In the genomic region with DNA sequence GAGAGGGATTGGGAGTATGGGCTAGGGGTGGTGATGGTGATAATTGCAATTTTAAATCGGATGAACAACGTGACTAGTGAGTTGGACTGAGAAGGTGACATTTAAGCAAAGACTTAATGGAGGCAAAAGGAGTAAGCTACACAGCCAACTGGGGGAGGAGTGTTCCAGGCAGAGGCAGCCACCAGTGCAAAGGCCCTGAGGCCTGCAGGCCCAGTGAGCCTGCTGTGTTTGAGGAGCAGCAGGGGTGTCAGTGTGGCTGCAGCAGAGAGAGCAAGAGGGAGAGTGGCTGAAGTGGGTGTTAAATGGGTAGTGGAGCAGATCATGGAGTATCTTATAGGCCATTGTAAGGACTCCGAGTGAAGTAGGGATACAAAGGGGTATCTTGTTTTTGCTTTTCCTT, we compare ENCODE assay signal across 15 cellular contexts. TPM values are rescaled to one million over a fixed set of nuclear protein-coding genes. Genes with fewer than 3 reads are reported as not detected.
DNase-seq lines count a peak whose midpoint lies in the region; ATAC-seq and TF ChIP-seq lines count a peak whose summit lies in the region.
"Had no signal": no experiment of that assay in that cellular context is flagged by ENCODE, and none has a peak within 500 bp of the region (broad histone marks: within the 10 kb centered on the region; RNA-seq: fewer than 3 reads in every experiment).

No MANE protein-coding gene starts in this region.

- peaks cover 9% of the 10 kb centered on the region for H3K36me3 Mint-ChIP-seq in endothelial cell (ENCODE audit: low read depth, unreplicated experiment)
- H3K36me3 Mint-ChIP-seq: IgD-negative memory B cell had no signal

- H3K4me3 ChIP-seq in HEK293 (ENCODE audit: low read depth, low read length) (no peak overlapping the region), psoas muscle (no peak overlapping the region)

- H3K9me3 Mint-ChIP-seq in endothelial cell (ENCODE audit: unreplicated experiment), result no peaks in the 10 kb centered on the region
- H3K9me3 Mint-ChIP-seq: CD4-positive, alpha-beta T cell; H9; IgD-negative memory B cell had no signal

- TF ChIP-seq CTCF in HEK293 (tag by site-specific recombination; IDR thresholded peaks at IDR 0.05), result no peak
- TF ChIP-seq CTCF in endothelial cell (IDR thresholded peaks at IDR 0.05; ENCODE audit: unreplicated experiment), result no peak
- no peak for TF ChIP-seq CTCF in psoas muscle (IDR thresholded peaks at IDR 0.05)

- H3K27me3 Mint-ChIP-seq in endothelial cell (ENCODE audit: unreplicated experiment), result peaks cover 7% of the 10 kb centered on the region
- H3K27me3 Mint-ChIP-seq: CD4-positive, alpha-beta T cell had no signal

- H3K27me3 ChIP-seq in psoas muscle (ENCODE audit: insufficient read depth in 3 of 3, low read length in 2 of 3), result no peaks in the 10 kb centered on the region

- H3K27ac ChIP-seq in HEK293 (ENCODE audit: extremely low read depth, low read depth, low read length) (no peak overlapping the region), psoas muscle (peak overlapping the region; percentile 87)

- ATAC-seq in psoas muscle, result no peak
- ATAC-seq: HepG2 had no signal

- H3K27ac Mint-ChIP-seq in endothelial cell (ENCODE audit: unreplicated experiment), result no peak overlapping the region
- H3K27ac Mint-ChIP-seq: CD4-positive, alpha-beta T cell; IgD-negative memory B cell had no signal

- POLR2A ChIA-PET in HEK293 (lab: Yijun Ruan, JAX), result no interaction called here

- H3K4me3 Mint-ChIP-seq in endothelial cell (ENCODE audit: unreplicated experiment), result peak overlapping the region; percentile 27
- H3K4me3 Mint-ChIP-seq: CD4-positive, alpha-beta T cell; H9; IgD-negative memory B cell had no signal

- H3K4me1 Mint-ChIP-seq in endothelial cell (ENCODE audit: unreplicated experiment), result peaks cover 22% of the 10 kb centered on the region
- H3K4me1 Mint-ChIP-seq: H9 had no signal

- CTCF ChIA-PET in HEK293 (lab: Yijun Ruan, JAX), result interaction anchor here (1.0 to 4.9 kb wide), 4 partner anchors 10 to 27 kb away, joined by 3 to 20 read pairs (median 10); a partner anchor contains a TSS

- no peaks in the 10 kb centered on the region; a peak in 1 of 3 replicates for H3K36me3 ChIP-seq in HEK293 (ENCODE audit: control insufficient read depth in 2 of 2, insufficient read depth in 1 of 2, low read length in 2 of 2)
- peaks cover 0 to 42% of the 10 kb centered on the region in 2 donors for H3K36me3 ChIP-seq in psoas muscle (ENCODE audit: insufficient read depth in 1 of 2, low read depth in 1 of 2)

- intact Hi-C loops in psoas muscle (cut with DNase I) (no loop called here), cardiac septum (cut with DNase I) (no loop called here)

- DNase-seq in endothelial cell (ENCODE audit: low spot score) (no peak), psoas muscle (peak in 1 of 2 donors; percentile 12), kidney tubule cell (ENCODE audit: low spot score) (no peak), cardiac septum (ENCODE audit: low spot score) (no peak)
- DNase-seq in NK-92 treated with Interleukin-12 subunit alpha and Interleukin-12 subunit beta, amount 100 ng/mL, for 24 hours (lab: John Stamatoyannopoulos, UW), result no peak
- DNase-seq: ACHN; C1 segment of cervical spinal cord; Caco-2; CD4-positive, alpha-beta T cell; H9 had no signal

- H3K4me1 ChIP-seq in HEK293 (ENCODE audit: control insufficient read depth, insufficient read depth, low read length) (no peaks in the 10 kb centered on the region), psoas muscle (peaks cover 65% of the 10 kb centered on the region)
- H3K4me1 ChIP-seq: Caco-2 had no signal

- H3K9me3 ChIP-seq in HEK293 (ENCODE audit: control insufficient read depth, insufficient read depth, low read depth, low read length) (no peaks in the 10 kb centered on the region), psoas muscle (no peaks in the 10 kb centered on the region)
- H3K9me3 ChIP-seq: Caco-2 had no signal

- 87 to 98% (median 96%) methylated on average over 3 of the region's 3 CpGs for WGBS in psoas muscle, 3 donors

TF ChIP-seq in HEK293, 187 proteins besides CTCF, POLR2A, EP300 and RAD21:
- TF ChIP-seq ZNF623 (tag by site-specific recombination; IDR thresholded peaks at IDR 0.05), result peak; percentile 91
- no peak for TF ChIP-seq ZNF138 (tag by site-specific recombination; IDR thresholded peaks at IDR 0.05; ENCODE audit: borderline replicate concordance)

RNA-seq across cellular contexts. Expression of a gene that starts 18.8 kb away (rescaled TPM):
- total RNA-seq in endothelial cell (ENCODE audit: unreplicated experiment) (15.7 TPM), psoas muscle (100 to 1,000 TPM in 3 of 4 donors, 10 to 100 TPM in 1; 42.9 to 451 (median 253) TPM), cardiac septum (0.16 TPM)
- 100 to 1,000 TPM in 1 of 3 donors, 10 to 100 TPM in 1, 1 to 10 TPM in 1; 9.7 to 160 (median 59.7) TPM for polyA plus RNA-seq in psoas muscle
- total RNA-seq: A172; Caco-2; CD4-positive, alpha-beta T cell; H1; H9; HepG2 had no signal
- polyA plus RNA-seq: H1, HepG2, IgD-negative memory B cell had no signal

RNA-seq across cellular contexts. Expression of a gene that starts 40.7 kb away (rescaled TPM):
- total RNA-seq in endothelial cell (ENCODE audit: unreplicated experiment) (4.0 TPM), psoas muscle (10 to 100 TPM; 29.1 to 99.8 (median 51.5) TPM), cardiac septum (46.7 TPM)
- 10 to 100 TPM in 2 of 3 donors, 1 to 10 TPM in 1; 8.3 to 28.3 (median 14.1) TPM for polyA plus RNA-seq in psoas muscle
- total RNA-seq: HepG2 had no signal
- polyA plus RNA-seq: IgD-negative memory B cell had no signal

RNA-seq across cellular contexts. Expression of a gene that starts 59.8 kb away (rescaled TPM):
- total RNA-seq in endothelial cell (ENCODE audit: unreplicated experiment) (65.5 TPM), psoas muscle (10 to 100 TPM; 17.1 to 25.6 (median 19.2) TPM), cardiac septum (27.7 TPM)
- polyA plus RNA-seq in psoas muscle, result 10 to 100 TPM; 19.0 to 33.9 (median 29.9) TPM

Comparison
In these comparisons a context has a peak if more than half of its experiments do, and no peak if none do; other contexts are left out.
1. RNA of a gene that starts 18.8 kb away (total RNA-seq): 42.9 to 451 TPM in psoas muscle and 15.7 TPM in endothelial cell (single experiment); 0.16 TPM in cardiac septum (single experiment); every median in the first group is over 10 times any median in the second.